In the genomic region with DNA sequence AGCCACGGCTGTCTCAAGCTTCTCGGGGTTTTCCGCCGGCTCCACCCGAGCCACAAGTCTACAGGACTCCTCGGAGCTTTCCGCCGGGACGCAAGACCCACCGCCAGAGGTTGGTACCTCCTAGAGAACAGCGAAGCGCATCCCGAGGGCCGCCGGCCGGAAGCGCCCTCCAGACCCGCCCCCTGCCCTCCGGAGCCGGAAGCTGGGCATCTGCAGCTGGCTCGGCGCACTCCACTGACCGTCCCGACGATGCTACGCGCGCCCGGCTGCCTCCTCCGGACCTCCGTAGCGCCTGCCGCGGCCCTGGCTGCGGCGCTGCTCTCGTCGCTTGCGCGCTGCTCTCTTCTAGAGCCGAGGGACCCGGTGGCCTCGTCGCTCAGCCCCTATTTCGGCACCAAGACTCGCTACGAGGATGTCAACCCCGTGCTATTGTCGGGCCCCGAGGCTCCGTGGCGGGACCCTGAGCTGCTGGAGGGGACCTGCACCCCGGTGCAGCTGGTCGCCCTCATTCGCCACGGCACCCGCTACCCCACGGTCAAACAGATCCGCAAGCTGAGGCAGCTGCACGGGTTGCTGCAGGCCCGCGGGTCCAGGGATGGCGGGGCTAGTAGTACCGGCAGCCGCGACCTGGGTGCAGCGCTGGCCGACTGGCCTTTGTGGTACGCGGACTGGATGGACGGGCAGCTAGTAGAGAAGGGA, we compare ENCODE assay signal across 1 cellular context.
TF ChIP-seq lines count a peak whose summit lies in the region.

A gene with protein sequence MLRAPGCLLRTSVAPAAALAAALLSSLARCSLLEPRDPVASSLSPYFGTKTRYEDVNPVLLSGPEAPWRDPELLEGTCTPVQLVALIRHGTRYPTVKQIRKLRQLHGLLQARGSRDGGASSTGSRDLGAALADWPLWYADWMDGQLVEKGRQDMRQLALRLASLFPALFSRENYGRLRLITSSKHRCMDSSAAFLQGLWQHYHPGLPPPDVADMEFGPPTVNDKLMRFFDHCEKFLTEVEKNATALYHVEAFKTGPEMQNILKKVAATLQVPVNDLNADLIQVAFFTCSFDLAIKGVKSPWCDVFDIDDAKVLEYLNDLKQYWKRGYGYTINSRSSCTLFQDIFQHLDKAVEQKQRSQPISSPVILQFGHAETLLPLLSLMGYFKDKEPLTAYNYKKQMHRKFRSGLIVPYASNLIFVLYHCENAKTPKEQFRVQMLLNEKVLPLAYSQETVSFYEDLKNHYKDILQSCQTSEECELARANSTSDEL (plus strand): TSS at position 227 of the 699 bp plus-strand sequence. CDS start 23 bp downstream, at position 250.

TF ChIP-seq in H1, 55 proteins besides CTCF, POLR2A, EP300 and RAD21:
- TF ChIP-seq CBX5 (IDR thresholded peaks at IDR 0.05; ENCODE audit: low read depth, low read length) (no peak), CTBP2 (IDR thresholded peaks at IDR 0.05; ENCODE audit: borderline replicate concordance, insufficient read depth, insufficient read length, low read length) (no peak), TCF12 (IDR thresholded peaks at IDR 0.05; ENCODE audit: low read depth, low read length) (0 out of 2 replicates have a peak, but pooled peaks have one; percentile 63), HDAC6 (IDR thresholded peaks at IDR 0.05; ENCODE audit: low read depth, low read length) (no peak), TBP (IDR thresholded peaks at IDR 0.05; ENCODE audit: low read depth, low read length) (peak; percentile 55), TAF1 (IDR thresholded peaks at IDR 0.05; ENCODE audit: low read depth, low read length) (peak; percentile 79), POLR2AphosphoS5 (IDR thresholded peaks at IDR 0.05; ENCODE audit: low read depth, low read length) (peak; percentile 59), ASH2L (IDR thresholded peaks at IDR 0.05; ENCODE audit: low read length) (peak; percentile 58), EZH2 (IDR thresholded peaks at IDR 0.05; ENCODE audit: low read depth, low read length, severe bottlenecking) (no peak), KDM4A (IDR thresholded peaks at IDR 0.05; ENCODE audit: low read depth, low read length, severe bottlenecking) (peak; percentile 97), CREB1 (IDR thresholded peaks at IDR 0.05) (peak; percentile 95), SRF (IDR thresholded peaks at IDR 0.05; ENCODE audit: low read depth, low read length) (peak; percentile 54), TAF7 (optimal IDR thresholded peaks at IDR 0.05; ENCODE audit: borderline replicate concordance, low read depth, low read length) (peak; percentile 24), PHF8 (conservative IDR thresholded peaks at IDR 0.05; ENCODE audit: low read depth, low read length) (peak; percentile 69), GABPA (IDR thresholded peaks at IDR 0.05; ENCODE audit: borderline replicate concordance, insufficient read depth, low read length) (peak; percentile 93), KDM5A (IDR thresholded peaks at IDR 0.05; ENCODE audit: low read length) (peak; percentile 44; the same call in 1 of the 2 replicates)
- TF ChIP-seq, protein P1, sequence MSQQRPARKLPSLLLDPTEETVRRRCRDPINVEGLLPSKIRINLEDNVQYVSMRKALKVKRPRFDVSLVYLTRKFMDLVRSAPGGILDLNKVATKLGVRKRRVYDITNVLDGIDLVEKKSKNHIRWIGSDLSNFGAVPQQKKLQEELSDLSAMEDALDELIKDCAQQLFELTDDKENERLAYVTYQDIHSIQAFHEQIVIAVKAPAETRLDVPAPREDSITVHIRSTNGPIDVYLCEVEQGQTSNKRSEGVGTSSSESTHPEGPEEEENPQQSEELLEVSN (IDR thresholded peaks at IDR 0.05): peak; percentile 54
- TF ChIP-seq, protein P2, sequence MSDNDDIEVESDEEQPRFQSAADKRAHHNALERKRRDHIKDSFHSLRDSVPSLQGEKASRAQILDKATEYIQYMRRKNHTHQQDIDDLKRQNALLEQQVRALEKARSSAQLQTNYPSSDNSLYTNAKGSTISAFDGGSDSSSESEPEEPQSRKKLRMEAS (IDR thresholded peaks at IDR 0.05): peak; percentile 71; the same call in 1 of the 2 replicates
